In genomic region chr20:62664316-62664971, GRCh38 we compare ENCODE assay signal across 1 cellular context.
A peak's percentile ranks its signal among the peaks of the same experiment; 100 is the strongest.
TF ChIP-seq lines count a peak whose summit lies in the region.

No MANE protein-coding gene starts in this region.

TF ChIP-seq in HepG2, 621 proteins besides CTCF, POLR2A, EP300 and RAD21 (continues in another document):
- TF ChIP-seq ATF1 (CRISPR knock-in tag; IDR thresholded peaks at IDR 0.05) (no peak), SOX13 (IDR thresholded peaks at IDR 0.05) (no peak), SOX13 (CRISPR knock-in tag; conservative IDR thresholded peaks at IDR 0.05 in 1 of 2, IDR thresholded peaks at IDR 0.05 in 1 of 2) (no peak), ZFY (CRISPR knock-in tag; IDR thresholded peaks at IDR 0.05) (no peak), NKX3-1 (CRISPR knock-in tag; IDR thresholded peaks at IDR 0.05) (no peak), PTBP1 (IDR thresholded peaks at IDR 0.05; ENCODE audit: low read depth, low read length, poor library complexity, severe bottlenecking) (no peak), ZNF841 (CRISPR knock-in tag; IDR thresholded peaks at IDR 0.05; ENCODE audit: borderline replicate concordance) (no peak), ZNF546 (CRISPR knock-in tag; conservative IDR thresholded peaks at IDR 0.05) (no peak), POLR2G (IDR thresholded peaks at IDR 0.05; ENCODE audit: low read depth, low read length) (peak; percentile 22; the same call in 1 of the 2 replicates), ZNF232 (CRISPR knock-in tag; IDR thresholded peaks at IDR 0.05; ENCODE audit: borderline replicate concordance) (0 out of 2 replicates have a peak, but pooled peaks have one; percentile 4), ZNF296 (CRISPR knock-in tag; conservative IDR thresholded peaks at IDR 0.05) (0 out of 2 replicates have a peak, but pooled peaks have one; percentile 64), ZNF20 (CRISPR knock-in tag; IDR thresholded peaks at IDR 0.05) (no peak), GTF3A (CRISPR knock-in tag; conservative IDR thresholded peaks at IDR 0.05) (no peak), NFYC (CRISPR knock-in tag; IDR thresholded peaks at IDR 0.05) (no peak), POLR2AphosphoS2 (IDR thresholded peaks at IDR 0.05; ENCODE audit: low read depth, low read length) (no peak), JUND (CRISPR knock-in tag; IDR thresholded peaks at IDR 0.05) (no peak), GPN1 (CRISPR knock-in tag; IDR thresholded peaks at IDR 0.05; ENCODE audit: borderline replicate concordance) (no peak), ERF (CRISPR knock-in tag; IDR thresholded peaks at IDR 0.05) (no peak), PCBP1 (IDR thresholded peaks at IDR 0.05; ENCODE audit: borderline replicate concordance, low read depth, low read length) (no peak), AGO1 (IDR thresholded peaks at IDR 0.05; ENCODE audit: low read depth, low read length, poor library complexity, severe bottlenecking) (peak; percentile 58), ZNF501 (CRISPR knock-in tag; IDR thresholded peaks at IDR 0.05) (peak; percentile 18; the same call in 1 of the 2 replicates), ZNF788 (CRISPR knock-in tag; IDR thresholded peaks at IDR 0.05; ENCODE audit: borderline replicate concordance) (peak; percentile 20; the same call in 1 of the 2 replicates), ZBTB44 (CRISPR knock-in tag; IDR thresholded peaks at IDR 0.05) (no peak), ZNF607 (CRISPR knock-in tag; IDR thresholded peaks at IDR 0.05; ENCODE audit: borderline replicate concordance) (0 out of 2 replicates have a peak, but pooled peaks have one; percentile 61), ZNF547 (CRISPR knock-in tag; IDR thresholded peaks at IDR 0.05) (no peak), ZFP90 (CRISPR knock-in tag; IDR thresholded peaks at IDR 0.05; ENCODE audit: borderline replicate concordance) (no peak), SPEN (CRISPR knock-in tag; IDR thresholded peaks at IDR 0.05; ENCODE audit: low read depth) (0 out of 2 replicates have a peak, but pooled peaks have one; percentile 2), CREM (IDR thresholded peaks at IDR 0.05) (no peak), CREM (CRISPR knock-in tag; IDR thresholded peaks at IDR 0.05) (no peak)
- TF ChIP-seq, protein P1, sequence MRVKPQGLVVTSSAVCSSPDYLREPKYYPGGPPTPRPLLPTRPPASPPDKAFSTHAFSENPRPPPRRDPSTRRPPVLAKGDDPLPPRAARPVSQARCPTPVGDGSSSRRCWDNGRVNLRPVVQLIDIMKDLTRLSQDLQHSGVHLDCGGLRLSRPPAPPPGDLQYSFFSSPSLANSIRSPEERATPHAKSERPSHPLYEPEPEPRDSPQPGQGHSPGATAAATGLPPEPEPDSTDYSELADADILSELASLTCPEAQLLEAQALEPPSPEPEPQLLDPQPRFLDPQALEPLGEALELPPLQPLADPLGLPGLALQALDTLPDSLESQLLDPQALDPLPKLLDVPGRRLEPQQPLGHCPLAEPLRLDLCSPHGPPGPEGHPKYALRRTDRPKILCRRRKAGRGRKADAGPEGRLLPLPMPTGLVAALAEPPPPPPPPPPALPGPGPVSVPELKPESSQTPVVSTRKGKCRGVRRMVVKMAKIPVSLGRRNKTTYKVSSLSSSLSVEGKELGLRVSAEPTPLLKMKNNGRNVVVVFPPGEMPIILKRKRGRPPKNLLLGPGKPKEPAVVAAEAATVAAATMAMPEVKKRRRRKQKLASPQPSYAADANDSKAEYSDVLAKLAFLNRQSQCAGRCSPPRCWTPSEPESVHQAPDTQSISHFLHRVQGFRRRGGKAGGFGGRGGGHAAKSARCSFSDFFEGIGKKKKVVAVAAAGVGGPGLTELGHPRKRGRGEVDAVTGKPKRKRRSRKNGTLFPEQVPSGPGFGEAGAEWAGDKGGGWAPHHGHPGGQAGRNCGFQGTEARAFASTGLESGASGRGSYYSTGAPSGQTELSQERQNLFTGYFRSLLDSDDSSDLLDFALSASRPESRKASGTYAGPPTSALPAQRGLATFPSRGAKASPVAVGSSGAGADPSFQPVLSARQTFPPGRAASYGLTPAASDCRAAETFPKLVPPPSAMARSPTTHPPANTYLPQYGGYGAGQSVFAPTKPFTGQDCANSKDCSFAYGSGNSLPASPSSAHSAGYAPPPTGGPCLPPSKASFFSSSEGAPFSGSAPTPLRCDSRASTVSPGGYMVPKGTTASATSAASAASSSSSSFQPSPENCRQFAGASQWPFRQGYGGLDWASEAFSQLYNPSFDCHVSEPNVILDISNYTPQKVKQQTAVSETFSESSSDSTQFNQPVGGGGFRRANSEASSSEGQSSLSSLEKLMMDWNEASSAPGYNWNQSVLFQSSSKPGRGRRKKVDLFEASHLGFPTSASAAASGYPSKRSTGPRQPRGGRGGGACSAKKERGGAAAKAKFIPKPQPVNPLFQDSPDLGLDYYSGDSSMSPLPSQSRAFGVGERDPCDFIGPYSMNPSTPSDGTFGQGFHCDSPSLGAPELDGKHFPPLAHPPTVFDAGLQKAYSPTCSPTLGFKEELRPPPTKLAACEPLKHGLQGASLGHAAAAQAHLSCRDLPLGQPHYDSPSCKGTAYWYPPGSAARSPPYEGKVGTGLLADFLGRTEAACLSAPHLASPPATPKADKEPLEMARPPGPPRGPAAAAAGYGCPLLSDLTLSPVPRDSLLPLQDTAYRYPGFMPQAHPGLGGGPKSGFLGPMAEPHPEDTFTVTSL (CRISPR knock-in tag; IDR thresholded peaks at IDR 0.05; ENCODE audit: borderline replicate concordance): 0 out of 2 replicates have a peak, but pooled peaks have one; percentile 29
- TF ChIP-seq, protein P2, sequence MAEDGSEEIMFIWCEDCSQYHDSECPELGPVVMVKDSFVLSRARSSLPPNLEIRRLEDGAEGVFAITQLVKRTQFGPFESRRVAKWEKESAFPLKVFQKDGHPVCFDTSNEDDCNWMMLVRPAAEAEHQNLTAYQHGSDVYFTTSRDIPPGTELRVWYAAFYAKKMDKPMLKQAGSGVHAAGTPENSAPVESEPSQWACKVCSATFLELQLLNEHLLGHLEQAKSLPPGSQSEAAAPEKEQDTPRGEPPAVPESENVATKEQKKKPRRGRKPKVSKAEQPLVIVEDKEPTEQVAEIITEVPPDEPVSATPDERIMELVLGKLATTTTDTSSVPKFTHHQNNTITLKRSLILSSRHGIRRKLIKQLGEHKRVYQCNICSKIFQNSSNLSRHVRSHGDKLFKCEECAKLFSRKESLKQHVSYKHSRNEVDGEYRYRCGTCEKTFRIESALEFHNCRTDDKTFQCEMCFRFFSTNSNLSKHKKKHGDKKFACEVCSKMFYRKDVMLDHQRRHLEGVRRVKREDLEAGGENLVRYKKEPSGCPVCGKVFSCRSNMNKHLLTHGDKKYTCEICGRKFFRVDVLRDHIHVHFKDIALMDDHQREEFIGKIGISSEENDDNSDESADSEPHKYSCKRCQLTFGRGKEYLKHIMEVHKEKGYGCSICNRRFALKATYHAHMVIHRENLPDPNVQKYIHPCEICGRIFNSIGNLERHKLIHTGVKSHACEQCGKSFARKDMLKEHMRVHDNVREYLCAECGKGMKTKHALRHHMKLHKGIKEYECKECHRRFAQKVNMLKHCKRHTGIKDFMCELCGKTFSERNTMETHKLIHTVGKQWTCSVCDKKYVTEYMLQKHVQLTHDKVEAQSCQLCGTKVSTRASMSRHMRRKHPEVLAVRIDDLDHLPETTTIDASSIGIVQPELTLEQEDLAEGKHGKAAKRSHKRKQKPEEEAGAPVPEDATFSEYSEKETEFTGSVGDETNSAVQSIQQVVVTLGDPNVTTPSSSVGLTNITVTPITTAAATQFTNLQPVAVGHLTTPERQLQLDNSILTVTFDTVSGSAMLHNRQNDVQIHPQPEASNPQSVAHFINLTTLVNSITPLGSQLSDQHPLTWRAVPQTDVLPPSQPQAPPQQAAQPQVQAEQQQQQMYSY (CRISPR knock-in tag; IDR thresholded peaks at IDR 0.05): peak; percentile 70; the same call in 1 of the 2 replicates
- TF ChIP-seq, protein P3, sequence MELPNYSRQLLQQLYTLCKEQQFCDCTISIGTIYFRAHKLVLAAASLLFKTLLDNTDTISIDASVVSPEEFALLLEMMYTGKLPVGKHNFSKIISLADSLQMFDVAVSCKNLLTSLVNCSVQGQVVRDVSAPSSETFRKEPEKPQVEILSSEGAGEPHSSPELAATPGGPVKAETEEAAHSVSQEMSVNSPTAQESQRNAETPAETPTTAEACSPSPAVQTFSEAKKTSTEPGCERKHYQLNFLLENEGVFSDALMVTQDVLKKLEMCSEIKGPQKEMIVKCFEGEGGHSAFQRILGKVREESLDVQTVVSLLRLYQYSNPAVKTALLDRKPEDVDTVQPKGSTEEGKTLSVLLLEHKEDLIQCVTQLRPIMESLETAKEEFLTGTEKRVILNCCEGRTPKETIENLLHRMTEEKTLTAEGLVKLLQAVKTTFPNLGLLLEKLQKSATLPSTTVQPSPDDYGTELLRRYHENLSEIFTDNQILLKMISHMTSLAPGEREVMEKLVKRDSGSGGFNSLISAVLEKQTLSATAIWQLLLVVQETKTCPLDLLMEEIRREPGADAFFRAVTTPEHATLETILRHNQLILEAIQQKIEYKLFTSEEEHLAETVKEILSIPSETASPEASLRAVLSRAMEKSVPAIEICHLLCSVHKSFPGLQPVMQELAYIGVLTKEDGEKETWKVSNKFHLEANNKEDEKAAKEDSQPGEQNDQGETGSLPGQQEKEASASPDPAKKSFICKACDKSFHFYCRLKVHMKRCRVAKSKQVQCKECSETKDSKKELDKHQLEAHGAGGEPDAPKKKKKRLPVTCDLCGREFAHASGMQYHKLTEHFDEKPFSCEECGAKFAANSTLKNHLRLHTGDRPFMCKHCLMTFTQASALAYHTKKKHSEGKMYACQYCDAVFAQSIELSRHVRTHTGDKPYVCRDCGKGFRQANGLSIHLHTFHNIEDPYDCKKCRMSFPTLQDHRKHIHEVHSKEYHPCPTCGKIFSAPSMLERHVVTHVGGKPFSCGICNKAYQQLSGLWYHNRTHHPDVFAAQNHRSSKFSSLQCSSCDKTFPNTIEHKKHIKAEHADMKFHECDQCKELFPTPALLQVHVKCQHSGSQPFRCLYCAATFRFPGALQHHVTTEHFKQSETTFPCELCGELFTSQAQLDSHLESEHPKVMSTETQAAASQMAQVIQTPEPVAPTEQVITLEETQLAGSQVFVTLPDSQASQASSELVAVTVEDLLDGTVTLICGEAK (IDR thresholded peaks at IDR 0.05): no peak
- TF ChIP-seq, protein P3 (CRISPR knock-in tag; IDR thresholded peaks at IDR 0.05): 0 out of 2 replicates have a peak, but pooled peaks have one; percentile 7
- TF ChIP-seq, protein P4, sequence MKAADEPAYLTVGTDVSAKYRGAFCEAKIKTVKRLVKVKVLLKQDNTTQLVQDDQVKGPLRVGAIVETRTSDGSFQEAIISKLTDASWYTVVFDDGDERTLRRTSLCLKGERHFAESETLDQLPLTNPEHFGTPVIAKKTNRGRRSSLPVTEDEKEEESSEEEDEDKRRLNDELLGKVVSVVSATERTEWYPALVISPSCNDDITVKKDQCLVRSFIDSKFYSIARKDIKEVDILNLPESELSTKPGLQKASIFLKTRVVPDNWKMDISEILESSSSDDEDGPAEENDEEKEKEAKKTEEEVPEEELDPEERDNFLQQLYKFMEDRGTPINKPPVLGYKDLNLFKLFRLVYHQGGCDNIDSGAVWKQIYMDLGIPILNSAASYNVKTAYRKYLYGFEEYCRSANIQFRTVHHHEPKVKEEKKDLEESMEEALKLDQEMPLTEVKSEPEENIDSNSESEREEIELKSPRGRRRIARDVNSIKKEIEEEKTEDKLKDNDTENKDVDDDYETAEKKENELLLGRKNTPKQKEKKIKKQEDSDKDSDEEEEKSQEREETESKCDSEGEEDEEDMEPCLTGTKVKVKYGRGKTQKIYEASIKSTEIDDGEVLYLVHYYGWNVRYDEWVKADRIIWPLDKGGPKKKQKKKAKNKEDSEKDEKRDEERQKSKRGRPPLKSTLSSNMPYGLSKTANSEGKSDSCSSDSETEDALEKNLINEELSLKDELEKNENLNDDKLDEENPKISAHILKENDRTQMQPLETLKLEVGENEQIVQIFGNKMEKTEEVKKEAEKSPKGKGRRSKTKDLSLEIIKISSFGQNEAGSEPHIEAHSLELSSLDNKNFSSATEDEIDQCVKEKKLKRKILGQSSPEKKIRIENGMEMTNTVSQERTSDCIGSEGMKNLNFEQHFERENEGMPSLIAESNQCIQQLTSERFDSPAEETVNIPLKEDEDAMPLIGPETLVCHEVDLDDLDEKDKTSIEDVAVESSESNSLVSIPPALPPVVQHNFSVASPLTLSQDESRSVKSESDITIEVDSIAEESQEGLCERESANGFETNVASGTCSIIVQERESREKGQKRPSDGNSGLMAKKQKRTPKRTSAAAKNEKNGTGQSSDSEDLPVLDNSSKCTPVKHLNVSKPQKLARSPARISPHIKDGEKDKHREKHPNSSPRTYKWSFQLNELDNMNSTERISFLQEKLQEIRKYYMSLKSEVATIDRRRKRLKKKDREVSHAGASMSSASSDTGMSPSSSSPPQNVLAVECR (CRISPR knock-in tag; IDR thresholded peaks at IDR 0.05; ENCODE audit: borderline replicate concordance): no peak
